Comparison of ENCODE assay signal across 30 cellular contexts in the genomic region with DNA sequence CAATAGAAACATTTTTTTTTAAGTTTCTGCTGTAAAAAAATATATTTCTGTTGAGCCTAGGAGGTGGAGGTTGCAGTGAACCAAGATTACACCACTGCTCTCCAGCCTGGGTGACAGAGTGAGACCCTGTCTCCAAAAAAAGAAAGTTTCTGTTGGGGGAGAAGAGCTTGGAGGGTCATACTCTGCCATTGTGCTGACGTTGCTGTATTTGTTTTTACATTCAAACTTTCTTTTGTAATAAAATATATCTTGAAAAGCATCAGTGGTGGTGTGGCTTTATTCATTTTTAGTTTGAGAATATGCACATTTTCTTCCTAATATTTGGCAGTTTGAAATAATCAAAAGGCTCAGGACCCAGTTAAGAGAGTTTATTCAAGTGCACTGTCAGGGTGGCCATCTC.
"Had no signal": no experiment of that assay in that cellular context is flagged by ENCODE, and none has a peak within 500 bp of the region (broad histone marks: within the 10 kb centered on the region; RNA-seq: fewer than 3 reads in every experiment).

No MANE protein-coding gene starts in this region.

- DNase-seq: activated CD4-positive, alpha-beta memory T cell treated with anti-CD3 and anti-CD28 coated beads for 36 hours; activated CD4-positive, alpha-beta T cell treated with anti-CD3 and anti-CD28 coated beads for 36 hours; activated CD4-positive, CD25-positive, alpha-beta regulatory T cell; activated CD4-positive, CD25-positive, alpha-beta regulatory T cell treated with anti-CD3 and anti-CD28 coated beads, Interleukin-2, amount 50 U/mL, for 72 hours; activated CD8-positive, alpha-beta memory T cell treated with anti-CD3 and anti-CD28 coated beads, Interleukin-2, amount 50 U/mL, for 48 hours; activated effector memory CD4-positive, alpha-beta T cell treated with Interleukin-2 at 50 U/mL for 16 hours; activated gamma-delta T cell treated with Interleukin-2 at 50 U/mL for 16 hours; activated naive CD4-positive, alpha-beta T cell treated with anti-CD3 and anti-CD28 coated beads, Interleukin-2, amount 50 U/mL, for 16 hours; activated naive CD4-positive, alpha-beta T cell treated with Interleukin-2 at 50 U/mL for 16 hours; activated T-cell treated with anti-CD3 and anti-CD28 coated beads for 4 hours; activated T-cell treated with anti-CD3 and anti-CD28 coated beads, Interleukin-2, amount 50 U/mL, for 24 hours; activated T-cell treated with anti-CD3 and anti-CD28 coated beads, Interleukin-2, amount 50 U/mL, for 72 hours; amniotic stem cell; anterior cingulate cortex; brain microvascular endothelial cell; effector memory CD4-positive, alpha-beta T cell; endodermal cell; foreskin fibroblast; head of caudate nucleus had no signal

- H3K4me3 Mint-ChIP-seq: activated CD4-positive, alpha-beta memory T cell treated with anti-CD3 and anti-CD28 coated beads for 36 hours; activated CD4-positive, alpha-beta T cell treated with anti-CD3 and anti-CD28 coated beads for 36 hours; activated CD4-positive, alpha-beta T cell treated with anti-CD3 and anti-CD28 coated beads, Interleukin-2, amount 10 ng/mL, durations not matched to agents 24 days and 14 days; activated naive CD8-positive, alpha-beta T cell; activated T-cell treated with anti-CD3 and anti-CD28 coated beads, Interleukin-2, amount 50 U/mL, for 24 hours; activated T-cell treated with anti-CD3 and anti-CD28 coated beads, Interleukin-2, amount 50 U/mL, for 72 hours; activated T-helper 17 cell treated with anti-CD3 and anti-CD28 coated beads, Interleukin-2, amount 50 U/mL, for 72 hours; central memory CD8-positive, alpha-beta T cell; dendritic cell treated with granulocyte-macrophage colony-stimulating factor and Interleukin-4, amounts not matched to agents 40 ng/mL and 50 ng/mL, for 4 days; endodermal cell had no signal

- H3K27ac Mint-ChIP-seq: activated CD4-positive, alpha-beta memory T cell treated with anti-CD3 and anti-CD28 coated beads for 36 hours; activated CD4-positive, alpha-beta T cell treated with anti-CD3 and anti-CD28 coated beads for 36 hours; activated CD4-positive, alpha-beta T cell treated with anti-CD3 and anti-CD28 coated beads, Interleukin-2, amount 10 ng/mL, durations not matched to agents 24 days and 14 days; activated naive CD8-positive, alpha-beta T cell; activated T-cell treated with anti-CD3 and anti-CD28 coated beads, Interleukin-2, amount 50 U/mL, for 24 hours; activated T-cell treated with anti-CD3 and anti-CD28 coated beads, Interleukin-2, amount 50 U/mL, for 72 hours; dendritic cell treated with granulocyte-macrophage colony-stimulating factor and Interleukin-4, amounts not matched to agents 40 ng/mL and 50 ng/mL, for 4 days; endodermal cell had no signal

- H3K4me3 ChIP-seq: coronary artery, dorsolateral prefrontal cortex had no signal

- ATAC-seq: activated CD4-positive, alpha-beta T cell treated with anti-CD3 and anti-CD28 coated beads for 36 hours; activated T-cell treated with anti-CD3 and anti-CD28 coated beads, Interleukin-2, amount 50 U/mL, for 72 hours; activated T-helper 17 cell treated with anti-CD3 and anti-CD28 coated beads, Interleukin-2, amount 50 U/mL, for 72 hours; esophagus mucosa had no signal

- FAIRE-seq: astrocyte, bronchial epithelial cell, frontal cortex had no signal

- H3K36me3 ChIP-seq: brain microvascular endothelial cell had no signal

- H3K27ac ChIP-seq: brain microvascular endothelial cell, coronary artery, dorsolateral prefrontal cortex had no signal

- H3K27me3 ChIP-seq: brain microvascular endothelial cell, dorsolateral prefrontal cortex had no signal
